9 cellular contexts compared by ENCODE assay signal in the genomic region with DNA sequence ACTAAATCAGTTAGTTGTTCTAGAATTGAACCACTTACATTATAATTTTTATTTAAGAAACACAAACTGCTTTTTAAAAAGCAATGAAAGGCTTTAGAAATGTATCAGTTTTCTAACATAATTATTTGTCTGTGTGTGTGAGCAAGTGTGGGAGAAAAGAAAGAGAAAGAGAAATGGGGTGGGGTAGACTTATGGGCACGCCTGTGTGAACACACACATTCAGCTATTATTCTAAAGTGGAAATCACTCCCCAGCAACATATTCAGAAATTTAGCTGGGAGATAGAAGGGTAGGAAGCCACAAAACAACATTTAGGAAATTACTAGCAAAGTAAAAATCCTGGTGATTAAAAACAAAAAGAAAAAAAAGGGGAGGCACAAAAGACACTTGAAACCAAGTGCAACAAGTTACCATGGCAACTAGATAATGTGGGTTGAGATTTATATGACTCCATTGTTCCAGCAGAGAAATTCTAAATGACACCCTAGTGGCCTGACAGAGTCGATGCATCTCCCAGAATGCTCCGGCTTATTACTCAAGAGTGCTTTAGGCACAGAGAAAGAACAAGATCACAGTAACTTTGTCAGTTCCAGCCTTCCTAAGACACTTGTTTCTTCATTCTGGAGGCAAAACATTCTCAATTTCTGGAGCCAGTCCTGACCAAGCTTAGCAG.
DNase-seq lines count a peak whose midpoint lies in the region; ATAC-seq and TF ChIP-seq lines count a peak whose summit lies in the region.
"Had no signal": no experiment of that assay in that cellular context is flagged by ENCODE, and none has a peak within 500 bp of the region (broad histone marks: within the 10 kb centered on the region; RNA-seq: fewer than 3 reads in every experiment).

No MANE protein-coding gene starts in this region.

- H3K36me3 ChIP-seq in DND-41 (ENCODE audit: insufficient read depth, low read length), result no peaks in the 10 kb centered on the region
- H3K36me3 ChIP-seq in Peyer's patch, result no peaks in the 10 kb centered on the region
- H3K36me3 ChIP-seq: SJSA1 had no signal

- no peak overlapping the region for H3K27ac ChIP-seq in DND-41 (ENCODE audit: low read length)
- H3K27ac ChIP-seq in Peyer's patch, result no peak overlapping the region
- H3K27ac ChIP-seq: SJSA1 had no signal

- H3K4me3 ChIP-seq in DND-41 (ENCODE audit: low read depth in 1 of 2, low read length in 2 of 2), result no peak overlapping the region
- no peak overlapping the region for H3K4me3 ChIP-seq in Peyer's patch
- H3K4me3 ChIP-seq: SJSA1 had no signal

- no peak for TF ChIP-seq POLR2A in Peyer's patch (IDR thresholded peaks at IDR 0.05)

- H3K27ac Mint-ChIP-seq in memory B cell, result no peak overlapping the region

- no peaks in the 10 kb centered on the region for H3K36me3 Mint-ChIP-seq in memory B cell

- H3K9me3 Mint-ChIP-seq in memory B cell, result no peaks in the 10 kb centered on the region

- no peaks in the 10 kb centered on the region for H4K20me1 ChIP-seq in DND-41 (ENCODE audit: insufficient read depth, low read length)

- no peaks in the 10 kb centered on the region for H3K79me2 ChIP-seq in DND-41 (ENCODE audit: insufficient read depth, low read length)

- no peak; the same call in 2 of the 3 replicates for ATAC-seq in DND-41 (ENCODE audit: insufficient read depth, low read depth)
- ATAC-seq in GM19468 (IDR thresholded peaks at IDR 0.05; ENCODE audit: extremely low read depth, unreplicated experiment), result peak; percentile 67
- ATAC-seq in memory B cell (ENCODE audit: low read depth), result peak; percentile 92

- no peak overlapping the region for H3K9ac ChIP-seq in DND-41 (ENCODE audit: low read depth, low read length)

- no peak for DNase-seq in DND-41
- DNase-seq in HT1080 (ENCODE audit: low read depth), result peak; percentile 65
- peak; percentile 39 for DNase-seq in SW480 (ENCODE audit: low spot score)
- DNase-seq in memory B cell (ENCODE audit: low spot score in 2 of 2), result peak in 1 of 2 donors; percentile 32
- no peak for DNase-seq in stimulated activated CD4-positive, alpha-beta T cell treated with anti-CD3 and anti-CD28 coated beads, Interleukin-2, amount 100 ng/mL, for 24 hours
- no peak for DNase-seq in activated CD4-positive, alpha-beta T cell treated with anti-CD3 and anti-CD28 coated beads for 4 hours
- no peak for DNase-seq in Peyer's patch

- H2AFZ ChIP-seq in DND-41 (ENCODE audit: low read depth, low read length), result no peak overlapping the region

- no peaks in the 10 kb centered on the region for H3K27me3 ChIP-seq in DND-41 (ENCODE audit: insufficient read depth, low read length, poor library complexity)
- no peaks in the 10 kb centered on the region for H3K27me3 ChIP-seq in Peyer's patch
- H3K27me3 ChIP-seq: SJSA1 had no signal

- H3K4me1 ChIP-seq in DND-41 (ENCODE audit: insufficient read depth, low read length) (no peaks in the 10 kb centered on the region), Peyer's patch (no peaks in the 10 kb centered on the region)
- H3K4me1 ChIP-seq: SJSA1 had no signal

- H3K27me3 Mint-ChIP-seq in memory B cell, result no peaks in the 10 kb centered on the region

- no peaks in the 10 kb centered on the region for H3K9me3 ChIP-seq in DND-41 (ENCODE audit: insufficient read depth, low read length, severe bottlenecking)
- no peaks in the 10 kb centered on the region for H3K9me3 ChIP-seq in Peyer's patch
- H3K9me3 ChIP-seq: SJSA1 had no signal

- TF ChIP-seq CTCF in DND-41 (IDR thresholded peaks at IDR 0.05; ENCODE audit: borderline replicate concordance, extremely low read depth, low read length, poor library complexity, severe bottlenecking), result peak; percentile 31
- TF ChIP-seq CTCF in Peyer's patch (IDR thresholded peaks at IDR 0.05), result peak in 3 of 6 experiments; percentile 31 to 40 (median 31)

- H3K4me1 Mint-ChIP-seq in memory B cell, result peaks cover 6% of the 10 kb centered on the region

- H3K4me2 ChIP-seq in DND-41 (ENCODE audit: insufficient read depth, low read length), result no peak overlapping the region

- no peak overlapping the region for H3K4me3 Mint-ChIP-seq in memory B cell

Comparison
In these comparisons a context has a peak if more than half of its experiments do, and no peak if none do; other contexts are left out.
1. DNase-seq: peak in HT1080 (single experiment) and SW480 (single experiment); none in DND-41 (single experiment), stimulated activated CD4-positive, alpha-beta T cell treated with anti-CD3 and anti-CD28 coated beads, Interleukin-2, amount 100 ng/mL, for 24 hours (0 of 2), activated CD4-positive, alpha-beta T cell treated with anti-CD3 and anti-CD28 coated beads for 4 hours (0 of 2) and Peyer's patch (0 of 3).